ENCODE assay signal across 20 cellular contexts in genomic region chr12:76633415-76633814, GRCh38.
A peak's percentile ranks its signal among the peaks of the same experiment; 100 is the strongest.
DNase-seq lines count a peak whose midpoint lies in the region; ATAC-seq and FAIRE-seq lines count a peak whose summit lies in the region.
"Had no signal": no experiment of that assay in that cellular context is flagged by ENCODE, and none has a peak within 500 bp of the region (broad histone marks: within the 10 kb centered on the region; RNA-seq: fewer than 3 reads in every experiment).

No MANE protein-coding gene starts in this region.

- no peaks in the 10 kb centered on the region for H3K27me3 ChIP-seq in small intestine (ENCODE audit: control insufficient read depth in 2 of 2, insufficient read depth in 2 of 2, low read length in 2 of 2)
- H3K27me3 ChIP-seq: BLaER1, foreskin keratinocyte, MG63, pancreas, right lobe of liver, testis had no signal

- no peak overlapping the region for H3K27ac ChIP-seq in small intestine (ENCODE audit: low read depth in 1 of 2, low read length in 1 of 2)
- H3K27ac ChIP-seq: BLaER1, epithelial cell of prostate, foreskin keratinocyte, pancreas, right lobe of liver, testis, WERI-Rb-1 had no signal

- no peaks in the 10 kb centered on the region for H3K4me1 ChIP-seq in small intestine (ENCODE audit: control insufficient read depth in 2 of 2, insufficient read depth in 1 of 2, low read depth in 1 of 2, low read length in 1 of 2)
- H3K4me1 ChIP-seq: pancreas, right lobe of liver, testis had no signal

- H3K4me3 ChIP-seq in small intestine (ENCODE audit: low read depth in 1 of 2, low read length in 2 of 2), result no peak overlapping the region
- H3K4me3 ChIP-seq: BLaER1, MG63, pancreas, right lobe of liver, testis had no signal

- DNase-seq in Right ventricle myocardium superior, result no peak
- no peak for DNase-seq in cardiac septum (ENCODE audit: low spot score)
- DNase-seq in NCI-H748 treated with DMSO at 0.1 percent for 48 hours (lab: John Stamatoyannopoulos, UW), result peak; percentile 83
- peak; percentile 86 to 98 for DNase-seq in dermis microvascular lymphatic vessel endothelial cell (ENCODE audit: low read depth in 2 of 2)
- peak; percentile 24 for DNase-seq in small intestine
- DNase-seq in SW480 (ENCODE audit: low spot score), result no peak
- DNase-seq: activated effector memory CD4-positive, alpha-beta T cell treated with anti-CD3 and anti-CD28 coated beads, Interleukin-2, amount 50 U/mL, for 16 hours; foreskin keratinocyte; MG63; naive thymus-derived CD8-positive, alpha-beta T cell; NCI-H1436 treated with DMSO at 0.1 percent for 48 hours; NCI-H345; pancreas; right lobe of liver; testis; WERI-Rb-1 had no signal

- intact Hi-C loops in Right ventricle myocardium superior (cut with DNase I), result no loop called here
- intact Hi-C loops in cardiac septum (cut with DNase I), result no loop called here

- FAIRE-seq in small intestine (lab: Jason Lieb, UNC), result no peak
- FAIRE-seq: pancreas had no signal

- H3K36me3 ChIP-seq in small intestine (ENCODE audit: control insufficient read depth in 2 of 2, insufficient read depth in 2 of 2, low read length in 2 of 2), result no peaks in the 10 kb centered on the region
- H3K36me3 ChIP-seq: BLaER1, MG63, pancreas, right lobe of liver, WERI-Rb-1 had no signal

- peak; percentile 46 for ATAC-seq in Right ventricle myocardium superior (ENCODE audit: poor library complexity)
- ATAC-seq in HG02884 (IDR thresholded peaks at IDR 0.05; ENCODE audit: unreplicated experiment), result no peak
- ATAC-seq in HG03457 (IDR thresholded peaks at IDR 0.05; ENCODE audit: unreplicated experiment), result no peak
- ATAC-seq: foreskin keratinocyte; naive thymus-derived CD8-positive, alpha-beta T cell; pancreas had no signal

- H3K9me3 ChIP-seq in small intestine (ENCODE audit: control insufficient read depth, low read depth), result no peaks in the 10 kb centered on the region
- H3K9me3 ChIP-seq: BLaER1, MG63, pancreas, right lobe of liver, testis had no signal

Comparison
In these comparisons a context has a peak if more than half of its experiments do, and no peak if none do; other contexts are left out.
1. DNase-seq: peak in NCI-H748 treated with DMSO at 0.1 percent for 48 hours (single experiment), dermis microvascular lymphatic vessel endothelial cell (2 of 2) and small intestine (single experiment); none in Right ventricle myocardium superior (single experiment), cardiac septum (single experiment) and SW480 (single experiment).